Comparison of ENCODE assay signal across 24 cellular contexts in genomic region chr3:51373658-51374421, GRCh38.
"Had no signal": no experiment of that assay in that cellular context is flagged by ENCODE, and none has a peak within 500 bp of the region (broad histone marks: within the 10 kb centered on the region; RNA-seq: fewer than 3 reads in every experiment).

No MANE protein-coding gene starts in this region.

- DNase-seq: activated CD8-positive, alpha-beta T cell treated with anti-CD3 and anti-CD28 coated beads, Interleukin-2, amount 10 ng/mL, durations not matched to agents 7 days and 5 days; activated gamma-delta T cell treated with Interleukin-2 at 50 U/mL for 16 hours; activated T-cell treated with anti-CD3 and anti-CD28 coated beads for 4 hours; anterior cingulate cortex; colonic mucosa; effector CD8-positive, alpha-beta T cell; esophagus squamous epithelium; foreskin melanocyte; heart right ventricle; kidney glomerular epithelial cell; left ventricle myocardium inferior; midbrain; naive thymus-derived CD4-positive, alpha-beta T cell; occipital lobe; spleen; stimulated activated naive CD4-positive, alpha-beta T cell; T-helper 2 cell had no signal

- H3K4me1 ChIP-seq: colonic mucosa, esophagus squamous epithelium, heart right ventricle, left ventricle myocardium inferior, parathyroid adenoma, right atrium auricular region, tibial nerve had no signal

- H3K36me3 ChIP-seq: colonic mucosa, esophagus squamous epithelium, heart right ventricle, left ventricle myocardium inferior, right atrium auricular region, spleen, tibial nerve had no signal

- H3K9me3 Mint-ChIP-seq: activated naive CD4-positive, alpha-beta T cell treated with anti-CD3 and anti-CD28 coated beads, Interleukin-2, amount 50 U/mL, for 24 hours; activated T-helper 1 cell treated with anti-CD3 and anti-CD28 coated beads, Interleukin-12 subunit alpha, Interleukin-12 subunit beta, Interleukin-2, Interleukin-4 antibody, amounts not matched to agents 30 ng/mL and 10 ng/mL and 1 ng/mL, durations not matched to agents 14 hours and 24 hours and 36 hours; naive thymus-derived CD4-positive, alpha-beta T cell; neural crest cell had no signal

- H3K9me3 ChIP-seq: colonic mucosa, esophagus squamous epithelium, heart right ventricle, left ventricle myocardium inferior, right atrium auricular region, spleen, tibial nerve had no signal

- ATAC-seq: activated CD8-positive, alpha-beta T cell treated with anti-CD3 and anti-CD28 coated beads, Interleukin-2, amount 10 ng/mL, durations not matched to agents 7 days and 5 days; heart right ventricle; naive thymus-derived CD4-positive, alpha-beta T cell had no signal

- H3K27ac ChIP-seq: colonic mucosa, epithelial cell of prostate, esophagus squamous epithelium, heart right ventricle, left ventricle myocardium inferior, parathyroid adenoma, right atrium auricular region, spleen, tibial nerve had no signal

- H3K4me3 Mint-ChIP-seq: activated CD8-positive, alpha-beta T cell treated with anti-CD3 and anti-CD28 coated beads, Interleukin-2, amount 10 ng/mL, durations not matched to agents 7 days and 5 days; activated naive CD4-positive, alpha-beta T cell treated with anti-CD3 and anti-CD28 coated beads, Interleukin-2, amount 50 U/mL, for 24 hours; activated T-helper 1 cell treated with anti-CD3 and anti-CD28 coated beads, Interleukin-12 subunit alpha, Interleukin-12 subunit beta, Interleukin-2, Interleukin-4 antibody, amounts not matched to agents 30 ng/mL and 10 ng/mL and 1 ng/mL, durations not matched to agents 14 hours and 24 hours and 36 hours; naive thymus-derived CD4-positive, alpha-beta T cell; neural crest cell had no signal

- H3K36me3 Mint-ChIP-seq: activated naive CD4-positive, alpha-beta T cell treated with anti-CD3 and anti-CD28 coated beads, Interleukin-2, amount 50 U/mL, for 24 hours; naive thymus-derived CD4-positive, alpha-beta T cell had no signal

- H3K27ac Mint-ChIP-seq: activated CD8-positive, alpha-beta T cell treated with anti-CD3 and anti-CD28 coated beads, Interleukin-2, amount 10 ng/mL, durations not matched to agents 7 days and 5 days; activated naive CD4-positive, alpha-beta T cell treated with anti-CD3 and anti-CD28 coated beads, Interleukin-2, amount 50 U/mL, for 24 hours; activated T-helper 1 cell treated with anti-CD3 and anti-CD28 coated beads, Interleukin-12 subunit alpha, Interleukin-12 subunit beta, Interleukin-2, Interleukin-4 antibody, amounts not matched to agents 30 ng/mL and 10 ng/mL and 1 ng/mL, durations not matched to agents 14 hours and 24 hours and 36 hours; naive thymus-derived CD4-positive, alpha-beta T cell had no signal

- H3K4me1 Mint-ChIP-seq: neural crest cell had no signal

- H3K27me3 Mint-ChIP-seq: activated naive CD4-positive, alpha-beta T cell treated with anti-CD3 and anti-CD28 coated beads, Interleukin-2, amount 50 U/mL, for 24 hours had no signal

- H3K4me3 ChIP-seq: colonic mucosa, esophagus squamous epithelium, heart right ventricle, left ventricle myocardium inferior, right atrium auricular region, spleen, tibial nerve had no signal

- H3K27me3 ChIP-seq: colonic mucosa, esophagus squamous epithelium, heart right ventricle, right atrium auricular region, tibial nerve had no signal
